Comparison of ENCODE assay signal across 1 cellular context in genomic region chr6:6714498-6715360, GRCh38.
TF ChIP-seq lines count a peak whose summit lies in the region.

No MANE protein-coding gene starts in this region.

TF ChIP-seq in GM23338, 12 proteins besides CTCF, POLR2A, EP300 and RAD21:
- TF ChIP-seq, protein P1, sequence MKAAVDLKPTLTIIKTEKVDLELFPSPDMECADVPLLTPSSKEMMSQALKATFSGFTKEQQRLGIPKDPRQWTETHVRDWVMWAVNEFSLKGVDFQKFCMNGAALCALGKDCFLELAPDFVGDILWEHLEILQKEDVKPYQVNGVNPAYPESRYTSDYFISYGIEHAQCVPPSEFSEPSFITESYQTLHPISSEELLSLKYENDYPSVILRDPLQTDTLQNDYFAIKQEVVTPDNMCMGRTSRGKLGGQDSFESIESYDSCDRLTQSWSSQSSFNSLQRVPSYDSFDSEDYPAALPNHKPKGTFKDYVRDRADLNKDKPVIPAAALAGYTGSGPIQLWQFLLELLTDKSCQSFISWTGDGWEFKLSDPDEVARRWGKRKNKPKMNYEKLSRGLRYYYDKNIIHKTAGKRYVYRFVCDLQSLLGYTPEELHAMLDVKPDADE (IDR thresholded peaks at IDR 0.05), result no peak
- no peak for TF ChIP-seq EZH2 (IDR thresholded peaks at IDR 0.05; ENCODE audit: low read depth, unreplicated experiment)
- TF ChIP-seq NANOG (IDR thresholded peaks at IDR 0.05; ENCODE audit: borderline replicate concordance), result no peak
- no peak for TF ChIP-seq ZNF462 (CRISPR knock-in tag; IDR thresholded peaks at IDR 0.05)
- TF ChIP-seq REST (IDR thresholded peaks at IDR 0.05; ENCODE audit: unreplicated experiment), result no peak
- TF ChIP-seq EZH2phosphoT487 (IDR thresholded peaks at IDR 0.05; ENCODE audit: unreplicated experiment), result no peak
- no peak for TF ChIP-seq ZNF331 (CRISPR knock-in tag; IDR thresholded peaks at IDR 0.05; ENCODE audit: low read depth)
- TF ChIP-seq JUNB (IDR thresholded peaks at IDR 0.05; ENCODE audit: unreplicated experiment), result no peak
- no peak for TF ChIP-seq CREB1 (CRISPR knock-in tag; IDR thresholded peaks at IDR 0.05; ENCODE audit: low read depth)
- no peak for TF ChIP-seq ZNF114 (CRISPR knock-in tag; IDR thresholded peaks at IDR 0.05)
- no peak for TF ChIP-seq STAT1 (IDR thresholded peaks at IDR 0.05; ENCODE audit: unreplicated experiment)
- no peak for TF ChIP-seq POLR2AphosphoS5 (IDR thresholded peaks at IDR 0.05; ENCODE audit: low read depth)
